ENCODE assay signal across 14 cellular contexts in the genomic region with DNA sequence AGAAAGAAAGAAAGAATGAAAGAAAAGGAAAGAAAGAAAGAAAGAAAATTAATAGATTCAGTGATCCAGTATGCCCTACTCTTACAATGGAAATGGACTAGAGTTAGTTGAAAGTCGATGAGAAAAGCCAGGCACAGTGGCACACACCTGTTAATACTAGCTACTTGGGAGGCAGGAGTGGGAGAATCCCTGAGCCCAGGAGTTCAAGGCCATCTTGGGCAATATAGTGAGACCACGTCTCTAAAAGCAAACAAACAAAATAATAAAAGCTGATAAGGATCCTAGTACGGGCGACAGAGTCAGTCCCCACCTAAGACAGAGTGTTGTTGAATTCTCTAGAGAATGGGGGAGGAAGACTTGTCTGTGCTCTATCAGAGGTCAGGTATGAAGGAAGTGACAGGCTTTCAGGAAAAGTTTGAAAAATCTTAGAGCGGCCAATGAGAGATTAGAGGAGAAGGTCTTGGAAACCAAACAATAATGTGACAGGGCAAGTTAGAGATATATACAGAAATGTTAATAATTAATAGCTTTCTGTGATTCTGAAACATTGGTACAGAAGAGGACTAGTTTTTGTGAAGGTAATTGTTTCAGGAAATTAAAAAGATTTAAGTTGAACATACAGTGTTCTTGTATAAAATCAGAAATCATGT.
DNase-seq lines count a peak whose midpoint lies in the region; ATAC-seq and TF ChIP-seq lines count a peak whose summit lies in the region.
"Had no signal": no experiment of that assay in that cellular context is flagged by ENCODE, and none has a peak within 500 bp of the region (broad histone marks: within the 10 kb centered on the region; RNA-seq: fewer than 3 reads in every experiment).

No MANE protein-coding gene starts in this region.

- no peak overlapping the region for H3K14ac ChIP-seq in mesenchymal stem cell (ENCODE audit: low read length in 2 of 2)

- H3K4me3 ChIP-seq in mesenchymal stem cell (ENCODE audit: insufficient read depth in 1 of 2, low read depth in 1 of 2, low read length in 2 of 2) (no peak overlapping the region), smooth muscle cell (no peak overlapping the region), upper lobe of left lung (no peak overlapping the region)
- H3K4me3 ChIP-seq: BLaER1, GM23338 had no signal

- no peaks in the 10 kb centered on the region for H3F3A ChIP-seq in smooth muscle cell (ENCODE audit: low read depth)

- no peak overlapping the region for H2BK120ac ChIP-seq in mesenchymal stem cell (ENCODE audit: low read depth, low read length)

- 90% methylated on average over 4 of the region's 5 CpGs for WGBS in mesenchymal stem cell
- 87% methylated on average over 5 of the region's 5 CpGs for WGBS in smooth muscle cell (ENCODE audit: low lambda C conversion rate)
- 62 to 76% methylated on average over 5 of the region's 5 CpGs for WGBS in upper lobe of left lung, 2 donors

- no peak for TF ChIP-seq POLR2A in upper lobe of left lung (IDR thresholded peaks at IDR 0.05)

- H2AFZ ChIP-seq in mesenchymal stem cell (ENCODE audit: low read depth, low read length) (no peak overlapping the region), smooth muscle cell (ENCODE audit: low read depth) (no peak overlapping the region)
- H2AFZ ChIP-seq: GM23338 had no signal

- TF ChIP-seq EP300 in upper lobe of left lung (IDR thresholded peaks at IDR 0.05): no peak

- H3K27me3 ChIP-seq in mesenchymal stem cell (ENCODE audit: control insufficient read depth in 1 of 2, insufficient read depth in 1 of 2, low read length in 2 of 2) (no peaks in the 10 kb centered on the region), smooth muscle cell (ENCODE audit: low read depth) (no peaks in the 10 kb centered on the region), upper lobe of left lung (no peaks in the 10 kb centered on the region)
- H3K27me3 ChIP-seq: BLaER1 had no signal

- H3K36me3 ChIP-seq in mesenchymal stem cell (ENCODE audit: control insufficient read depth in 1 of 2, insufficient read depth in 2 of 2, low read depth in 1 of 2, low read length in 2 of 2): no peaks in the 10 kb centered on the region
- H3K36me3 ChIP-seq in smooth muscle cell (ENCODE audit: low read depth): no peaks in the 10 kb centered on the region
- H3K36me3 ChIP-seq in upper lobe of left lung: no peaks in the 10 kb centered on the region
- H3K36me3 ChIP-seq: BLaER1 had no signal

- no peak overlapping the region for H2BK5ac ChIP-seq in mesenchymal stem cell (ENCODE audit: low read depth, low read length, poor library complexity, severe bottlenecking)

- H3K9me3 Mint-ChIP-seq in chondrocyte (ENCODE audit: low read depth): peaks cover 2% of the 10 kb centered on the region
- H3K9me3 Mint-ChIP-seq: CD8-positive, alpha-beta memory T cell; GM23338 had no signal

- peak overlapping the region; percentile 88 for H2AK5ac ChIP-seq in mesenchymal stem cell (ENCODE audit: low read length, severe bottlenecking)

- H3K4me2 ChIP-seq in mesenchymal stem cell (ENCODE audit: low read length, poor library complexity, severe bottlenecking): no peak overlapping the region
- H3K4me2 ChIP-seq in smooth muscle cell: no peak overlapping the region
- H3K4me2 ChIP-seq: BLaER1, GM23338 had no signal

- H3K9me3 ChIP-seq in mesenchymal stem cell (ENCODE audit: control insufficient read depth, low read length) (no peaks in the 10 kb centered on the region), smooth muscle cell (replicated peaks; ENCODE audit: low read depth) (no peaks in the 10 kb centered on the region), upper lobe of left lung (no peaks in the 10 kb centered on the region)
- H3K9me3 ChIP-seq: BLaER1, Caco-2 had no signal

- H4K20me1 ChIP-seq in smooth muscle cell (ENCODE audit: low read depth): no peaks in the 10 kb centered on the region
- H4K20me1 ChIP-seq: BLaER1 had no signal

- H3K4me1 ChIP-seq in mesenchymal stem cell (ENCODE audit: control insufficient read depth, insufficient read depth, low read depth, low read length) (peaks cover 5% of the 10 kb centered on the region), smooth muscle cell (ENCODE audit: low read depth) (no peaks in the 10 kb centered on the region), upper lobe of left lung (no peaks in the 10 kb centered on the region)
- H3K4me1 ChIP-seq: BLaER1, Caco-2 had no signal

- no peaks in the 10 kb centered on the region for H3K27me3 Mint-ChIP-seq in chondrocyte (ENCODE audit: low read depth)

- H3K79me1 ChIP-seq in mesenchymal stem cell (replicated peaks; ENCODE audit: low read length, poor library complexity, severe bottlenecking): no peaks in the 10 kb centered on the region

- no peaks in the 10 kb centered on the region for H3K36me3 Mint-ChIP-seq in chondrocyte (ENCODE audit: low read depth)
- H3K36me3 Mint-ChIP-seq: CD8-positive, alpha-beta memory T cell had no signal

- no peaks in the 10 kb centered on the region for H3K79me2 ChIP-seq in smooth muscle cell (ENCODE audit: low read depth)

- no peak overlapping the region for H3K4ac ChIP-seq in mesenchymal stem cell (ENCODE audit: low read depth in 1 of 2, low read length in 2 of 2)

- H4K8ac ChIP-seq in mesenchymal stem cell (ENCODE audit: low read length): no peak overlapping the region

- peak; percentile 19 for DNase-seq in HuH-7 (ENCODE audit: low spot score)
- DNase-seq in chondrocyte (ENCODE audit: low spot score): no peak
- no peak for DNase-seq in mesenchymal stem cell
- DNase-seq in smooth muscle cell (lab: John Stamatoyannopoulos, UW; ENCODE audit: unreplicated experiment): no peak
- DNase-seq in NCI-H2171 (lab: John Stamatoyannopoulos, UW): no peak
- no peak for DNase-seq in Ammon's horn (ENCODE audit: low spot score)
- no peak for DNase-seq in upper lobe of left lung
- DNase-seq: Caco-2; CD8-positive, alpha-beta memory T cell; DMS 273 treated with DMSO at 0.1 percent for 48 hours; H7; KBM-7 had no signal

- no peak overlapping the region for H3K18ac ChIP-seq in mesenchymal stem cell (ENCODE audit: low read depth in 1 of 2, low read length in 2 of 2)

- ATAC-seq in upper lobe of left lung (ENCODE audit: low FRiP score in 2 of 2): no peak
- ATAC-seq: GM23338 had no signal

- H3K4me1 Mint-ChIP-seq in chondrocyte (ENCODE audit: low read depth): peaks cover 13% of the 10 kb centered on the region
- H3K4me1 Mint-ChIP-seq: CD8-positive, alpha-beta memory T cell had no signal

- no peak for TF ChIP-seq CTCF in chondrocyte (IDR thresholded peaks at IDR 0.05)
- no peak for TF ChIP-seq CTCF in smooth muscle cell (IDR thresholded peaks at IDR 0.05; ENCODE audit: borderline replicate concordance, insufficient read depth, poor library complexity, severe bottlenecking)
- no peak for TF ChIP-seq CTCF in upper lobe of left lung (IDR thresholded peaks at IDR 0.05)

- H2BK12ac ChIP-seq in mesenchymal stem cell (ENCODE audit: low read length in 2 of 2): no peak overlapping the region

- no peak overlapping the region for H2BK15ac ChIP-seq in mesenchymal stem cell (ENCODE audit: low read depth, poor library complexity, severe bottlenecking)

- H3K4me3 Mint-ChIP-seq in chondrocyte (ENCODE audit: unreplicated experiment): no peak overlapping the region
- H3K4me3 Mint-ChIP-seq: CD8-positive, alpha-beta memory T cell; GM23338 had no signal

- H3K9ac ChIP-seq in mesenchymal stem cell (ENCODE audit: low read length) (no peak overlapping the region), smooth muscle cell (ENCODE audit: low read depth) (no peak overlapping the region)
- H3K9ac ChIP-seq: BLaER1 had no signal

- H3K23ac ChIP-seq in mesenchymal stem cell (ENCODE audit: low read length in 2 of 2): no peak overlapping the region

- no peak overlapping the region for H4K91ac ChIP-seq in mesenchymal stem cell (ENCODE audit: low read length)

- peak overlapping the region; percentile 6 for H3K27ac Mint-ChIP-seq in chondrocyte (ENCODE audit: unreplicated experiment)
- H3K27ac Mint-ChIP-seq: CD8-positive, alpha-beta memory T cell; GM23338 had no signal

- H3K27ac ChIP-seq in mesenchymal stem cell (ENCODE audit: low read length, poor library complexity, severe bottlenecking) (no peak overlapping the region), smooth muscle cell (ENCODE audit: low read depth) (no peak overlapping the region), upper lobe of left lung (no peak overlapping the region)
- H3K27ac ChIP-seq: BLaER1 had no signal
